Comparison of ENCODE assay signal across 22 cellular contexts in genomic region chr12:93812616-93813015, GRCh38.
DNase-seq lines count a peak whose midpoint lies in the region; ATAC-seq, FAIRE-seq and TF ChIP-seq lines count a peak whose summit lies in the region.
"Had no signal": no experiment of that assay in that cellular context is flagged by ENCODE, and none has a peak within 500 bp of the region (broad histone marks: within the 10 kb centered on the region; RNA-seq: fewer than 3 reads in every experiment).

No MANE protein-coding gene starts in this region.

- TF ChIP-seq POLR2A in Peyer's patch (IDR thresholded peaks at IDR 0.05), result no peak

- no peak overlapping the region for H3K9ac ChIP-seq in kidney (ENCODE audit: low read length in 2 of 2)
- H3K9ac ChIP-seq: BLaER1 had no signal

- no peaks in the 10 kb centered on the region for H3K36me3 ChIP-seq in BJ (ENCODE audit: control insufficient read depth, insufficient read depth, low read length)
- no peaks in the 10 kb centered on the region for H3K36me3 ChIP-seq in kidney (ENCODE audit: control insufficient read depth in 1 of 2, insufficient read depth in 2 of 2, low read length in 2 of 2)
- H3K36me3 ChIP-seq in Peyer's patch, result no peaks in the 10 kb centered on the region
- H3K36me3 ChIP-seq: BLaER1, cardiac muscle cell had no signal

- no peak for TF ChIP-seq CTCF in BJ (IDR thresholded peaks at IDR 0.05; ENCODE audit: insufficient read depth, low read depth, low read length)
- TF ChIP-seq CTCF in kidney (IDR thresholded peaks at IDR 0.05; ENCODE audit: borderline replicate concordance, extremely low read depth, insufficient read depth), result no peak
- no peak for TF ChIP-seq CTCF in Peyer's patch (IDR thresholded peaks at IDR 0.05)

- H3K4me3 ChIP-seq in BJ (ENCODE audit: low read depth, low read length) (no peak overlapping the region), kidney (ENCODE audit: low read length in 2 of 2) (no peak overlapping the region), Peyer's patch (no peak overlapping the region)
- H3K4me3 ChIP-seq: BLaER1, cardiac muscle cell had no signal

- H3K27ac ChIP-seq in kidney (ENCODE audit: low read depth in 2 of 2, low read length in 2 of 2), result peak overlapping the region; percentile 20 to 90
- no peak overlapping the region for H3K27ac ChIP-seq in Peyer's patch
- H3K27ac ChIP-seq: BLaER1, cardiac muscle cell had no signal

- POLR2A ChIA-PET in BJ (lab: Charles Lee), result interaction anchor here (0.6 kb wide), 1 partner anchor 51 kb away, joined by 6 read pairs; no protein-coding TSS in a partner anchor

- CTCF ChIA-PET in BJ (lab: Yijun Ruan, JAX), result interaction anchor here (0.7 to 2.2 kb wide), 4 partner anchors 8 to 288 kb away, joined by 3 to 7 read pairs (median 3); no protein-coding TSS in a partner anchor

- H3K27me3 ChIP-seq in BJ (ENCODE audit: control insufficient read depth, insufficient read depth, low read length) (no peaks in the 10 kb centered on the region), Peyer's patch (no peaks in the 10 kb centered on the region)
- H3K27me3 ChIP-seq: BLaER1, cardiac muscle cell had no signal

- peak; percentile 64 for DNase-seq in BJ (ENCODE audit: low read depth)
- DNase-seq in amniotic epithelial cell (ENCODE audit: low read depth), result peak; percentile 67
- no peak for DNase-seq in kidney
- peak; percentile 74 for DNase-seq in stromal cell of bone marrow (ENCODE audit: low read depth)
- DNase-seq in Peyer's patch, result no peak
- DNase-seq in activated CD4-positive, alpha-beta T cell treated with anti-CD3 and anti-CD28 coated beads, Interleukin-2, amount 50 U/mL, for 4 hours, result no peak
- DNase-seq in DMS153 treated with DMSO at 0.1 percent for 48 hours (lab: John Stamatoyannopoulos, UW; ENCODE audit: unreplicated experiment), result no peak
- DNase-seq: activated CD4-positive, alpha-beta T cell treated with anti-CD3 and anti-CD28 coated beads for 36 hours; activated CD8-positive, alpha-beta memory T cell treated with anti-CD3 and anti-CD28 coated beads, Interleukin-2, amount 50 U/mL, for 48 hours; activated naive CD4-positive, alpha-beta T cell treated with anti-CD3 and anti-CD28 coated beads for 36 hours; DMS153; effector CD8-positive, alpha-beta T cell; foreskin melanocyte; GOT3; NCI-H226; NK-92 treated with Interleukin-12 subunit alpha and Interleukin-12 subunit beta, amount 100 ng/mL, for 24 hours; SHP77; small intestine had no signal

- no peaks in the 10 kb centered on the region for H3K9me3 ChIP-seq in kidney (ENCODE audit: control insufficient read depth in 1 of 2, low read length in 2 of 2)
- no peaks in the 10 kb centered on the region for H3K9me3 ChIP-seq in Peyer's patch
- H3K9me3 ChIP-seq: BLaER1 had no signal

- FAIRE-seq in kidney (lab: Jason Lieb, UNC), result no peak
- FAIRE-seq: small intestine had no signal

- peaks cover 19 to 42% of the 10 kb centered on the region in 2 donors for H3K4me1 ChIP-seq in kidney (ENCODE audit: control insufficient read depth in 1 of 2, insufficient read depth in 1 of 2, low read depth in 1 of 2, low read length in 2 of 2)
- peaks cover 0 to 10% (median 0%) of the 10 kb centered on the region in 4 donors for H3K4me1 ChIP-seq in Peyer's patch

- no peak for ATAC-seq in GM18502 (IDR thresholded peaks at IDR 0.05; ENCODE audit: poor library complexity, unreplicated experiment)
- ATAC-seq: activated CD4-positive, alpha-beta T cell treated with anti-CD3 and anti-CD28 coated beads for 36 hours; stimulated activated memory B cell treated with anti-CD40 and anti-IgM and Interleukin-4, amounts not matched to agents 10 μg/mL and 1 μg/mL and 100 μg/mL, for 72 hours had no signal

- intact Hi-C loops in kidney (cut with DNase I), result no loop called here

Comparison
In these comparisons a context has a peak if more than half of its experiments do, and no peak if none do; other contexts are left out.
1. DNase-seq: peak in BJ (single experiment), amniotic epithelial cell (single experiment) and stromal cell of bone marrow (single experiment); none in kidney (single experiment), Peyer's patch (0 of 3), activated CD4-positive, alpha-beta T cell treated with anti-CD3 and anti-CD28 coated beads, Interleukin-2, amount 50 U/mL, for 4 hours (0 of 2) and DMS153 treated with DMSO at 0.1 percent for 48 hours (single experiment).
2. H3K27ac ChIP-seq: peak in kidney (2 of 2); none in Peyer's patch (0 of 4).